ENCODE assay signal across 18 cellular contexts in genomic region chr1:228075801-228076271, GRCh38. TPM values are rescaled to one million over a fixed set of nuclear protein-coding genes. Genes with fewer than 3 reads are reported as not detected.
DNase-seq lines count a peak whose midpoint lies in the region; ATAC-seq and TF ChIP-seq lines count a peak whose summit lies in the region.
"Had no signal": no experiment of that assay in that cellular context is flagged by ENCODE, and none has a peak within 500 bp of the region (broad histone marks: within the 10 kb centered on the region; RNA-seq: fewer than 3 reads in every experiment).

No MANE protein-coding gene starts in this region.

- TF ChIP-seq CTCF in HEK293 (tag by site-specific recombination; IDR thresholded peaks at IDR 0.05) (no peak), tibial artery (IDR thresholded peaks at IDR 0.05) (no peak)

- peaks cover 0 to 6% of the 10 kb centered on the region in 2 donors for H3K27me3 ChIP-seq in tibial artery
- H3K27me3 ChIP-seq: BLaER1 had no signal

- H3K4me3 ChIP-seq in HEK293 (ENCODE audit: low read depth, low read length): no peak overlapping the region
- H3K4me3 ChIP-seq in tibial artery: no peak overlapping the region
- H3K4me3 ChIP-seq: BLaER1, HAP-1 had no signal

- H3K27ac Mint-ChIP-seq in activated naive CD4-positive, alpha-beta T cell treated with anti-CD3 and anti-CD28 coated beads, Interleukin-2, amount 10 ng/mL, durations not matched to agents 7 days and 5 days: no peak overlapping the region

- intact Hi-C loops in tibial artery (cut with DNase I; ENCODE audit: low total_unique reads): no loop called here

- peaks cover 2% of the 10 kb centered on the region for H3K36me3 Mint-ChIP-seq in activated naive CD4-positive, alpha-beta T cell treated with anti-CD3 and anti-CD28 coated beads, Interleukin-2, amount 10 ng/mL, durations not matched to agents 7 days and 5 days
- H3K36me3 Mint-ChIP-seq: CD8-positive, alpha-beta memory T cell had no signal

- no peaks in the 10 kb centered on the region for H3K9me3 Mint-ChIP-seq in activated naive CD4-positive, alpha-beta T cell treated with anti-CD3 and anti-CD28 coated beads, Interleukin-2, amount 10 ng/mL, durations not matched to agents 7 days and 5 days
- H3K9me3 Mint-ChIP-seq: CD8-positive, alpha-beta memory T cell had no signal

- H3K9me3 ChIP-seq in HEK293 (ENCODE audit: control insufficient read depth, insufficient read depth, low read depth, low read length): no peaks in the 10 kb centered on the region
- no peaks in the 10 kb centered on the region for H3K9me3 ChIP-seq in tibial artery
- H3K9me3 ChIP-seq: BLaER1, HAP-1, SK-N-SH had no signal

- H3K27ac ChIP-seq in HEK293 (ENCODE audit: extremely low read depth, low read depth, low read length): no peak overlapping the region
- H3K27ac ChIP-seq in tibial artery: no peak overlapping the region
- H3K27ac ChIP-seq: BLaER1 had no signal

- CTCF ChIA-PET in activated naive CD4-positive, alpha-beta T cell treated with anti-CD3 and anti-CD28 coated beads, Interleukin-2, amount 10 ng/mL, durations not matched to agents 7 days and 5 days (lab: Charles Lee): no interaction called here
- CTCF ChIA-PET in HEK293 (lab: Yijun Ruan, JAX): interaction anchor here (1.4 kb wide), 1 partner anchor 77 kb away, joined by 3 read pairs; no protein-coding TSS in a partner anchor

- no peaks in the 10 kb centered on the region for H3K4me1 ChIP-seq in HEK293 (ENCODE audit: control insufficient read depth, insufficient read depth, low read length)
- H3K4me1 ChIP-seq in tibial artery: peaks cover 0 to 12% (median 1%) of the 10 kb centered on the region in 4 donors
- H3K4me1 ChIP-seq: HAP-1 had no signal

- H3K4me3 Mint-ChIP-seq in activated naive CD4-positive, alpha-beta T cell treated with anti-CD3 and anti-CD28 coated beads, Interleukin-2, amount 10 ng/mL, durations not matched to agents 7 days and 5 days: no peak overlapping the region
- H3K4me3 Mint-ChIP-seq: CD8-positive, alpha-beta memory T cell had no signal

- H3K36me3 ChIP-seq in HEK293 (ENCODE audit: control insufficient read depth in 2 of 2, insufficient read depth in 1 of 2, low read length in 2 of 2) (peaks cover 0 to 3% of the 10 kb centered on the region in 2 experiments; a peak in 1 of 3 replicates), tibial artery (peaks cover 0 to 3% (median 0%) of the 10 kb centered on the region in 3 donors)
- H3K36me3 ChIP-seq: BLaER1, HAP-1 had no signal

- no peak for ATAC-seq in HG03442 (IDR thresholded peaks at IDR 0.05; ENCODE audit: unreplicated experiment)

- H3K4me1 Mint-ChIP-seq in activated naive CD4-positive, alpha-beta T cell treated with anti-CD3 and anti-CD28 coated beads, Interleukin-2, amount 10 ng/mL, durations not matched to agents 7 days and 5 days: peaks cover 6% of the 10 kb centered on the region

- DNase-seq in activated naive CD4-positive, alpha-beta T cell treated with anti-CD3 and anti-CD28 coated beads, Interleukin-2, amount 10 ng/mL, durations not matched to agents 7 days and 5 days: peak; percentile 19
- no peak for DNase-seq in activated naive CD4-positive, alpha-beta T cell treated with Interleukin-2 at 50 U/mL for 16 hours
- peak; percentile 57 for DNase-seq in mesenteric fat pad (ENCODE audit: low spot score)
- DNase-seq in tibial artery: peak; percentile 13 to 39
- DNase-seq in Kasumi-1 (lab: John Stamatoyannopoulos, UW): no peak
- no peak for DNase-seq in nucleus accumbens (lab: John Stamatoyannopoulos, UW)
- DNase-seq: DMS79, NCI-H1105, NCI-H2081, NCI-H510A, NCI-H748 treated with DMSO at 0.1 percent for 48 hours, SHP77 treated with DMSO at 0.1 percent for 48 hours, SK-N-SH had no signal

- POLR2A ChIA-PET in HEK293 (lab: Yijun Ruan, JAX): interaction anchor here (1.2 to 2.5 kb wide), 2 partner anchors 16 to 28 kb away, joined by 3 to 12 read pairs; no protein-coding TSS in a partner anchor

- H3K27me3 Mint-ChIP-seq in activated naive CD4-positive, alpha-beta T cell treated with anti-CD3 and anti-CD28 coated beads, Interleukin-2, amount 10 ng/mL, durations not matched to agents 7 days and 5 days: no peaks in the 10 kb centered on the region
- H3K27me3 Mint-ChIP-seq: CD8-positive, alpha-beta memory T cell had no signal

TF ChIP-seq in HEK293, 187 proteins besides CTCF, POLR2A, EP300 and RAD21:
- TF ChIP-seq ZNF302 (tag by site-specific recombination; IDR thresholded peaks at IDR 0.05; ENCODE audit: low read depth) (no peak), YY1 (tag by site-specific recombination; IDR thresholded peaks at IDR 0.05) (no peak), ZNF660 (tag by site-specific recombination; IDR thresholded peaks at IDR 0.05) (no peak), ZNF600 (tag by site-specific recombination; IDR thresholded peaks at IDR 0.05) (0 out of 2 replicates have a peak, but pooled peaks have one; percentile 21)
- TF ChIP-seq, protein P1, sequence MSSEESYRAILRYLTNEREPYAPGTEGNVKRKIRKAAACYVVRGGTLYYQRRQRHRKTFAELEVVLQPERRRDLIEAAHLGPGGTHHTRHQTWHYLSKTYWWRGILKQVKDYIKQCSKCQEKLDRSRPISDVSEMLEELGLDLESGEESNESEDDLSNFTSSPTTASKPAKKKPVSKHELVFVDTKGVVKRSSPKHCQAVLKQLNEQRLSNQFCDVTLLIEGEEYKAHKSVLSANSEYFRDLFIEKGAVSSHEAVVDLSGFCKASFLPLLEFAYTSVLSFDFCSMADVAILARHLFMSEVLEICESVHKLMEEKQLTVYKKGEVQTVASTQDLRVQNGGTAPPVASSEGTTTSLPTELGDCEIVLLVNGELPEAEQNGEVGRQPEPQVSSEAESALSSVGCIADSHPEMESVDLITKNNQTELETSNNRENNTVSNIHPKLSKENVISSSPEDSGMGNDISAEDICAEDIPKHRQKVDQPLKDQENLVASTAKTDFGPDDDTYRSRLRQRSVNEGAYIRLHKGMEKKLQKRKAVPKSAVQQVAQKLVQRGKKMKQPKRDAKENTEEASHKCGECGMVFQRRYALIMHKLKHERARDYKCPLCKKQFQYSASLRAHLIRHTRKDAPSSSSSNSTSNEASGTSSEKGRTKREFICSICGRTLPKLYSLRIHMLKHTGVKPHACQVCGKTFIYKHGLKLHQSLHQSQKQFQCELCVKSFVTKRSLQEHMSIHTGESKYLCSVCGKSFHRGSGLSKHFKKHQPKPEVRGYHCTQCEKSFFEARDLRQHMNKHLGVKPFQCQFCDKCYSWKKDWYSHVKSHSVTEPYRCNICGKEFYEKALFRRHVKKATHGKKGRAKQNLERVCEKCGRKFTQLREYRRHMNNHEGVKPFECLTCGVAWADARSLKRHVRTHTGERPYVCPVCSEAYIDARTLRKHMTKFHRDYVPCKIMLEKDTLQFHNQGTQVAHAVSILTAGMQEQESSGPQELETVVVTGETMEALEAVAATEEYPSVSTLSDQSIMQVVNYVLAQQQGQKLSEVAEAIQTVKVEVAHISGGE (tag by site-specific recombination; conservative IDR thresholded peaks at IDR 0.05; ENCODE audit: low read depth): no peak
- TF ChIP-seq, protein P2, sequence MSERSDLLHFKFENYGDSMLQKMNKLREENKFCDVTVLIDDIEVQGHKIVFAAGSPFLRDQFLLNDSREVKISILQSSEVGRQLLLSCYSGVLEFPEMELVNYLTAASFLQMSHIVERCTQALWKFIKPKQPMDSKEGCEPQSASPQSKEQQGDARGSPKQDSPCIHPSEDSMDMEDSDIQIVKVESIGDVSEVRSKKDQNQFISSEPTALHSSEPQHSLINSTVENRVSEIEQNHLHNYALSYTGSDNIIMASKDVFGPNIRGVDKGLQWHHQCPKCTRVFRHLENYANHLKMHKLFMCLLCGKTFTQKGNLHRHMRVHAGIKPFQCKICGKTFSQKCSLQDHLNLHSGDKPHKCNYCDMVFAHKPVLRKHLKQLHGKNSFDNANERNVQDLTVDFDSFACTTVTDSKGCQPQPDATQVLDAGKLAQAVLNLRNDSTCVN (tag by site-specific recombination; optimal IDR thresholded peaks at IDR 0.05): no peak

RNA-seq across cellular contexts. Expression of gene ARF1, which starts 6.7 kb away (rescaled TPM):
- 352 TPM for total RNA-seq in mesenteric fat pad

RNA-seq across cellular contexts. Expression of gene C1orf35, which starts 27.3 kb away (rescaled TPM):
- total RNA-seq in mesenteric fat pad: 5.6 TPM

RNA-seq across cellular contexts. Expression of gene MRPL55, which starts 33.3 kb away (rescaled TPM):
- total RNA-seq in mesenteric fat pad: 38.9 TPM

Comparison
In these comparisons a context has a peak if more than half of its experiments do, and no peak if none do; other contexts are left out.
1. DNase-seq: peak in activated naive CD4-positive, alpha-beta T cell treated with anti-CD3 and anti-CD28 coated beads, Interleukin-2, amount 10 ng/mL, durations not matched to agents 7 days and 5 days (single experiment), mesenteric fat pad (single experiment) and tibial artery (2 of 2); none in activated naive CD4-positive, alpha-beta T cell treated with Interleukin-2 at 50 U/mL for 16 hours (single experiment), Kasumi-1 (0 of 2) and nucleus accumbens (0 of 56).